1 cellular context compared by ENCODE assay signal in the genomic region with DNA sequence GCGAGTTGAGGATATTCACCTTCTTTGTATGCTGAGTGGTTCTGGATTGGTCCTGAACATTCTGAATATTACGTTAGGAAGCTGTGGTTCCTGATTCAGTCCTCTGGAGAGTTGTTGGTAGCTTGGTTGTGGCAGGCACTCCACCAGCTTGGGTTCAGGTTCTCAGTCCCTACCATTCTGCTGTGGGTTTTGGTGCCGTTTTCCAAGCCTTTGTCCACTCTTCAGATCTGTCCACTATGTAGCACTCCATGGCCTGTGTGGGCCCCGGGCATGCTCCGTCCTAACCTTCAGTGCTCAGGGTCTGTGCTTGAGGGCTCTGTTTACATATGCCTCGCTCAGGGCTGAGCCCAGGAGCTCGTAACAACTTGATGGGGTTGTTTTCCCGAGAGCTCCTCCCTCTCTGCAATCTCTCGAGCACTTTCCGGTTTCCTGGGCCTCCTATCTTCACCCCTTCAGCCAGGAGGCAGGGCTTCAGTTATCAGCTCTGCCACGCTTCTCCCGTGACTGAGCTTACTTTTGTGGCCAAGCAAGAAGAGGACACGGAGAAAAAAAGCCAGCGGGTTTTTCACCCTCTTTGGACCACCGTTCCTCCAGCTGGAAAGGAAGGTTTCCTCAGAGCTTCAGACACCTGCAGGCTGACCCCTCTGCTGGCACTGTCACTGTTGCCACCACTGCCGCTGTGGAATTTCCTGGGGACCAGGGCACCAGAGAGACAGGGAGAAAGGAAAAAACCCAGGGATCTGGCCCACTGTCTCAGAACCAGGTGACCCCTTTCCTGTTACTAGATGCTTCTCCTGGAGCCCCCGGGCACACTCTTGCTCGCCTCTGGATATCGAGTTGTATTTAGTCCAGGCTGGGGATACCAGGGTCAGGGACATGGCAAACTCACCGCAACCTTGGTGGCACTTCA.
TF ChIP-seq lines count a peak whose summit lies in the region.

No MANE protein-coding gene starts in this region.

TF ChIP-seq in K562, 482 proteins besides CTCF, POLR2A, EP300 and RAD21 (continued from another document and continues in another):
- TF ChIP-seq MYC (IDR thresholded peaks at IDR 0.05; ENCODE audit: low read depth, low read length) (peak; percentile 87), MYC (CRISPR knock-in tag; IDR thresholded peaks at IDR 0.05; ENCODE audit: borderline replicate concordance, low read depth) (no peak; the same call in 1 of the 2 replicates), SMARCC2 (IDR thresholded peaks at IDR 0.05; ENCODE audit: low read depth) (peak; percentile 91), ZBTB17 (CRISPR knock-in tag; IDR thresholded peaks at IDR 0.05) (0 out of 2 replicates have a peak, but pooled peaks have one; percentile 20), COPS2 (conservative IDR thresholded peaks at IDR 0.05) (no peak), MAFF (IDR thresholded peaks at IDR 0.05; ENCODE audit: low read length) (peak; percentile 51; the same call in 1 of the 2 replicates), RBFOX2 (IDR thresholded peaks at IDR 0.05; ENCODE audit: low read depth, low read length) (peak; percentile 72), CSDE1 (IDR thresholded peaks at IDR 0.05) (0 out of 4 replicates have a peak, but pooled peaks of 1 of the 2 experiments have one; percentile 10), ESRRA (IDR thresholded peaks at IDR 0.05; ENCODE audit: borderline replicate concordance, low read depth) (peak; percentile 78), FUS (optimal IDR thresholded peaks at IDR 0.05; ENCODE audit: low read depth, low read length) (no peak), SLC30A9 (CRISPR knock-in tag; IDR thresholded peaks at IDR 0.05) (no peak), ZNF644 (tag; IDR thresholded peaks at IDR 0.05; ENCODE audit: low read depth) (0 out of 2 replicates have a peak, but pooled peaks have one; percentile 72), BDP1 (IDR thresholded peaks at IDR 0.05; ENCODE audit: insufficient read depth, insufficient read length) (no peak), STAT5A (IDR thresholded peaks at IDR 0.05; ENCODE audit: borderline replicate concordance, low read length) (peak; percentile 76), RHOXF2B (CRISPR knock-in tag; conservative IDR thresholded peaks at IDR 0.05) (no peak), POLR2AphosphoS5 (IDR thresholded peaks at IDR 0.05; ENCODE audit: control insufficient read depth, insufficient read depth, low read depth, low read length) (peak; percentile 95), NBN (IDR thresholded peaks at IDR 0.05; ENCODE audit: low read depth) (peak; percentile 96), BMI1 (IDR thresholded peaks at IDR 0.05; ENCODE audit: low read length) (no peak), CC2D1A (IDR thresholded peaks at IDR 0.05) (peak; percentile 67; the same call in 1 of the 2 replicates), GTF2A2 (tag; IDR thresholded peaks at IDR 0.05) (0 out of 2 replicates have a peak, but pooled peaks have one; percentile 56), XRCC3 (IDR thresholded peaks at IDR 0.05) (no peak), ZNF668 (CRISPR knock-in tag; IDR thresholded peaks at IDR 0.05) (peak; percentile 29; the same call in 1 of the 2 replicates), RBM39 (optimal IDR thresholded peaks at IDR 0.05; ENCODE audit: low read depth, low read length) (peak; percentile 35), SRF (CRISPR knock-in tag; IDR thresholded peaks at IDR 0.05) (peak in 1 of 2 experiments; percentile 49; a peak in 1 of 4 replicates), ZNF57 (CRISPR knock-in tag; IDR thresholded peaks at IDR 0.05) (no peak), EGR1 (conservative IDR thresholded peaks at IDR 0.05) (no peak), DPF2 (IDR thresholded peaks at IDR 0.05) (peak; percentile 94), ZNF217 (CRISPR knock-in tag; IDR thresholded peaks at IDR 0.05) (no peak), ZBTB33 (CRISPR knock-in tag; IDR thresholded peaks at IDR 0.05) (no peak; the same call in 1 of the 2 replicates)
- TF ChIP-seq, protein P1, sequence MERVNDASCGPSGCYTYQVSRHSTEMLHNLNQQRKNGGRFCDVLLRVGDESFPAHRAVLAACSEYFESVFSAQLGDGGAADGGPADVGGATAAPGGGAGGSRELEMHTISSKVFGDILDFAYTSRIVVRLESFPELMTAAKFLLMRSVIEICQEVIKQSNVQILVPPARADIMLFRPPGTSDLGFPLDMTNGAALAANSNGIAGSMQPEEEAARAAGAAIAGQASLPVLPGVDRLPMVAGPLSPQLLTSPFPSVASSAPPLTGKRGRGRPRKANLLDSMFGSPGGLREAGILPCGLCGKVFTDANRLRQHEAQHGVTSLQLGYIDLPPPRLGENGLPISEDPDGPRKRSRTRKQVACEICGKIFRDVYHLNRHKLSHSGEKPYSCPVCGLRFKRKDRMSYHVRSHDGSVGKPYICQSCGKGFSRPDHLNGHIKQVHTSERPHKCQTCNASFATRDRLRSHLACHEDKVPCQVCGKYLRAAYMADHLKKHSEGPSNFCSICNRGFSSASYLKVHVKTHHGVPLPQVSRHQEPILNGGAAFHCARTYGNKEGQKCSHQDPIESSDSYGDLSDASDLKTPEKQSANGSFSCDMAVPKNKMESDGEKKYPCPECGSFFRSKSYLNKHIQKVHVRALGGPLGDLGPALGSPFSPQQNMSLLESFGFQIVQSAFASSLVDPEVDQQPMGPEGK (CRISPR knock-in tag; IDR thresholded peaks at IDR 0.05; ENCODE audit: borderline replicate concordance), result 0 out of 2 replicates have a peak, but pooled peaks have one; percentile 69
- TF ChIP-seq, protein P2, sequence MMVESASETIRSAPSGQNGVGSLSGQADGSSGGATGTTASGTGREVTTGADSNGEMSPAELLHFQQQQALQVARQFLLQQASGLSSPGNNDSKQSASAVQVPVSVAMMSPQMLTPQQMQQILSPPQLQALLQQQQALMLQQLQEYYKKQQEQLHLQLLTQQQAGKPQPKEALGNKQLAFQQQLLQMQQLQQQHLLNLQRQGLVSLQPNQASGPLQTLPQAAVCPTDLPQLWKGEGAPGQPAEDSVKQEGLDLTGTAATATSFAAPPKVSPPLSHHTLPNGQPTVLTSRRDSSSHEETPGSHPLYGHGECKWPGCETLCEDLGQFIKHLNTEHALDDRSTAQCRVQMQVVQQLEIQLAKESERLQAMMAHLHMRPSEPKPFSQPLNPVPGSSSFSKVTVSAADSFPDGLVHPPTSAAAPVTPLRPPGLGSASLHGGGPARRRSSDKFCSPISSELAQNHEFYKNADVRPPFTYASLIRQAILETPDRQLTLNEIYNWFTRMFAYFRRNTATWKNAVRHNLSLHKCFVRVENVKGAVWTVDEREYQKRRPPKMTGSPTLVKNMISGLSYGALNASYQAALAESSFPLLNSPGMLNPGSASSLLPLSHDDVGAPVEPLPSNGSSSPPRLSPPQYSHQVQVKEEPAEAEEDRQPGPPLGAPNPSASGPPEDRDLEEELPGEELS (CRISPR knock-in tag; IDR thresholded peaks at IDR 0.05; ENCODE audit: borderline replicate concordance), result 0 out of 2 replicates have a peak, but pooled peaks have one; percentile 36
- TF ChIP-seq, protein P3, sequence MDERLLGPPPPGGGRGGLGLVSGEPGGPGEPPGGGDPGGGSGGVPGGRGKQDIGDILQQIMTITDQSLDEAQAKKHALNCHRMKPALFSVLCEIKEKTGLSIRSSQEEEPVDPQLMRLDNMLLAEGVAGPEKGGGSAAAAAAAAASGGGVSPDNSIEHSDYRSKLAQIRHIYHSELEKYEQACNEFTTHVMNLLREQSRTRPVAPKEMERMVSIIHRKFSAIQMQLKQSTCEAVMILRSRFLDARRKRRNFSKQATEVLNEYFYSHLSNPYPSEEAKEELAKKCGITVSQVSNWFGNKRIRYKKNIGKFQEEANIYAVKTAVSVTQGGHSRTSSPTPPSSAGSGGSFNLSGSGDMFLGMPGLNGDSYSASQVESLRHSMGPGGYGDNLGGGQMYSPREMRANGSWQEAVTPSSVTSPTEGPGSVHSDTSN (CRISPR knock-in tag; IDR thresholded peaks at IDR 0.05; ENCODE audit: low read depth), result no peak
- TF ChIP-seq, protein P3 (tag; conservative IDR thresholded peaks at IDR 0.05; ENCODE audit: low read depth), result peak; percentile 47; the same call in 1 of the 2 replicates
- TF ChIP-seq, protein P4, sequence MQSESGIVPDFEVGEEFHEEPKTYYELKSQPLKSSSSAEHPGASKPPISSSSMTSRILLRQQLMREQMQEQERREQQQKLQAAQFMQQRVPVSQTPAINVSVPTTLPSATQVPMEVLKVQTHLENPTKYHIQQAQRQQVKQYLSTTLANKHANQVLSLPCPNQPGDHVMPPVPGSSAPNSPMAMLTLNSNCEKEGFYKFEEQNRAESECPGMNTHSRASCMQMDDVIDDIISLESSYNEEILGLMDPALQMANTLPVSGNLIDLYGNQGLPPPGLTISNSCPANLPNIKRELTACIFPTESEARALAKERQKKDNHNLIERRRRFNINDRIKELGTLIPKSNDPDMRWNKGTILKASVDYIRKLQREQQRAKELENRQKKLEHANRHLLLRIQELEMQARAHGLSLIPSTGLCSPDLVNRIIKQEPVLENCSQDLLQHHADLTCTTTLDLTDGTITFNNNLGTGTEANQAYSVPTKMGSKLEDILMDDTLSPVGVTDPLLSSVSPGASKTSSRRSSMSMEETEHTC (IDR thresholded peaks at IDR 0.05), result peak; percentile 98
- TF ChIP-seq, protein P5, sequence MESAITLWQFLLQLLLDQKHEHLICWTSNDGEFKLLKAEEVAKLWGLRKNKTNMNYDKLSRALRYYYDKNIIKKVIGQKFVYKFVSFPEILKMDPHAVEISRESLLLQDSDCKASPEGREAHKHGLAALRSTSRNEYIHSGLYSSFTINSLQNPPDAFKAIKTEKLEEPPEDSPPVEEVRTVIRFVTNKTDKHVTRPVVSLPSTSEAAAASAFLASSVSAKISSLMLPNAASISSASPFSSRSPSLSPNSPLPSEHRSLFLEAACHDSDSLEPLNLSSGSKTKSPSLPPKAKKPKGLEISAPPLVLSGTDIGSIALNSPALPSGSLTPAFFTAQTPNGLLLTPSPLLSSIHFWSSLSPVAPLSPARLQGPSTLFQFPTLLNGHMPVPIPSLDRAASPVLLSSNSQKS (CRISPR knock-in tag; IDR thresholded peaks at IDR 0.05), result no peak
- TF ChIP-seq, protein P6, sequence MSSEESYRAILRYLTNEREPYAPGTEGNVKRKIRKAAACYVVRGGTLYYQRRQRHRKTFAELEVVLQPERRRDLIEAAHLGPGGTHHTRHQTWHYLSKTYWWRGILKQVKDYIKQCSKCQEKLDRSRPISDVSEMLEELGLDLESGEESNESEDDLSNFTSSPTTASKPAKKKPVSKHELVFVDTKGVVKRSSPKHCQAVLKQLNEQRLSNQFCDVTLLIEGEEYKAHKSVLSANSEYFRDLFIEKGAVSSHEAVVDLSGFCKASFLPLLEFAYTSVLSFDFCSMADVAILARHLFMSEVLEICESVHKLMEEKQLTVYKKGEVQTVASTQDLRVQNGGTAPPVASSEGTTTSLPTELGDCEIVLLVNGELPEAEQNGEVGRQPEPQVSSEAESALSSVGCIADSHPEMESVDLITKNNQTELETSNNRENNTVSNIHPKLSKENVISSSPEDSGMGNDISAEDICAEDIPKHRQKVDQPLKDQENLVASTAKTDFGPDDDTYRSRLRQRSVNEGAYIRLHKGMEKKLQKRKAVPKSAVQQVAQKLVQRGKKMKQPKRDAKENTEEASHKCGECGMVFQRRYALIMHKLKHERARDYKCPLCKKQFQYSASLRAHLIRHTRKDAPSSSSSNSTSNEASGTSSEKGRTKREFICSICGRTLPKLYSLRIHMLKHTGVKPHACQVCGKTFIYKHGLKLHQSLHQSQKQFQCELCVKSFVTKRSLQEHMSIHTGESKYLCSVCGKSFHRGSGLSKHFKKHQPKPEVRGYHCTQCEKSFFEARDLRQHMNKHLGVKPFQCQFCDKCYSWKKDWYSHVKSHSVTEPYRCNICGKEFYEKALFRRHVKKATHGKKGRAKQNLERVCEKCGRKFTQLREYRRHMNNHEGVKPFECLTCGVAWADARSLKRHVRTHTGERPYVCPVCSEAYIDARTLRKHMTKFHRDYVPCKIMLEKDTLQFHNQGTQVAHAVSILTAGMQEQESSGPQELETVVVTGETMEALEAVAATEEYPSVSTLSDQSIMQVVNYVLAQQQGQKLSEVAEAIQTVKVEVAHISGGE (CRISPR knock-in tag; IDR thresholded peaks at IDR 0.05), result peak in 1 of 3 experiments; percentile 79; a peak in 2 of 6 replicates
- TF ChIP-seq, protein P7, sequence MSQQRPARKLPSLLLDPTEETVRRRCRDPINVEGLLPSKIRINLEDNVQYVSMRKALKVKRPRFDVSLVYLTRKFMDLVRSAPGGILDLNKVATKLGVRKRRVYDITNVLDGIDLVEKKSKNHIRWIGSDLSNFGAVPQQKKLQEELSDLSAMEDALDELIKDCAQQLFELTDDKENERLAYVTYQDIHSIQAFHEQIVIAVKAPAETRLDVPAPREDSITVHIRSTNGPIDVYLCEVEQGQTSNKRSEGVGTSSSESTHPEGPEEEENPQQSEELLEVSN (IDR thresholded peaks at IDR 0.05; ENCODE audit: borderline replicate concordance in 1 of 2, extremely low read depth in 1 of 2, insufficient read depth in 1 of 2, insufficient read length in 1 of 2, low read depth in 1 of 2, low read length in 1 of 2, poor library complexity in 1 of 2, severe bottlenecking in 1 of 2), result peak; percentile 30 to 73
- TF ChIP-seq, protein P8, sequence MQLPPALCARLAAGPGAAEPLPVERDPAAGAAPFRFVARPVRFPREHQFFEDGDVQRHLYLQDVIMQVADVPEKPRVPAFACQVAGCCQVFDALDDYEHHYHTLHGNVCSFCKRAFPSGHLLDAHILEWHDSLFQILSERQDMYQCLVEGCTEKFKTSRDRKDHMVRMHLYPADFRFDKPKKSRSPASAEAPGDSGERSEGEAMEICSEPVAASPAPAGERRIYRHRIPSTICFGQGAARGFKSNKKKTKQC (CRISPR knock-in tag; IDR thresholded peaks at IDR 0.05), result no peak
- TF ChIP-seq, protein P9, sequence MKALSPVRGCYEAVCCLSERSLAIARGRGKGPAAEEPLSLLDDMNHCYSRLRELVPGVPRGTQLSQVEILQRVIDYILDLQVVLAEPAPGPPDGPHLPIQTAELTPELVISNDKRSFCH (CRISPR knock-in tag; IDR thresholded peaks at IDR 0.05), result no peak
- TF ChIP-seq, protein P9 (tag; IDR thresholded peaks at IDR 0.05), result peak; percentile 44; the same call in 1 of the 2 replicates
